Comparison of ENCODE assay signal across 1 cellular context in the genomic region with DNA sequence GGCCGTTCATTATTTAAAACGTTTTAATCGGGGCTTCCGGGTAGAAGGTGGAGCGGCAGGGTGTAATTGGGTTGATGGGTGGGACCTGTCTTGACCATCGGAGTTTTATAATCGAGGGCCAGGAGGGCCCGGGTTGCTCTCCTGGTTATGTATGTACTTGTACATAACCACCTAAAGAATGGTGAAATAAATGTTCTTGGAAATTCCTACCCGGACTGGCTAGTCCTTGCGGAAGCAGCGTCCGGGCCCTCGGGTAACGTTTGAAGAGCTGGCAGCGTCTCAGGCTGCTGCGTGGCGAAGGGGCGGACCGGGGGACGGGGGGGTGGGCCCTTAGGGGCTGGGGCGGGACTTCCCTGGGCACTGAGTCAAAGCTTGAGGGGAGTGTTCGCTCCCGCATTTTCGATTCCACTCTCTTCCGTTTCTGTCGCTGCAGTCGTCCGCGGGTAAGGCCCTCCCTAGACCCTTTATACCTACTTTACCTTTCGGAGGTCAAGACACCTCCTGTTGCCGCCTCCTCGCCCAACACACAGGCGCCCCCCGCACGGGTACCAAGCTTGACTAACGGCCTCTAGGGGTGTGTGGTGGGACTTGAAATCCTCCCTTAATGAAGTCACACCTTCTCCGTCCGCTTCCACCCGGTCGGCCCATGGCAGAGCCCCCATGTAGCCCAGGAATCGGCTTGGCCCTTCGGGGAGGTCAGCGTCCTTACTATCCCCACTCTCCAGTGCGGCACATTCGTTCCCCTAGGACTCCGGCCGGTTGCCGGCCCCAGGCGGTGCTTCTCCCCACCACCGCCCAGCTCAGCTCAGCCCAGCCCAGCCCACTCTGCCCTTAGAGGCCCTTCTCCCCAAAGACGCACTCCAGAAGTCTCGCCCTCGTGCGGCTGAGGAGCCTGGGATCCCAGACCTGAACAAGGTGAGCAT.
TF ChIP-seq lines count a peak whose summit lies in the region.

TSS of gene TMEM106A (plus strand) at position 396 of the 923 bp plus-strand sequence. CDS start 1,167 bp downstream, outside the sequence.

TF ChIP-seq in HCT116, 20 proteins besides CTCF, POLR2A, EP300 and RAD21 (continued from another document):
- TF ChIP-seq ELF1 (IDR thresholded peaks at IDR 0.05; ENCODE audit: borderline replicate concordance, low read depth) (peak; percentile 58; the same call in 1 of the 2 replicates), ZNF274 (IDR thresholded peaks at IDR 0.05; ENCODE audit: low read depth, low read length) (no peak), EZH2 (IDR thresholded peaks at IDR 0.05) (no peak), ATF3 (IDR thresholded peaks at IDR 0.05) (no peak), EZH2phosphoT487 (IDR thresholded peaks at IDR 0.05; ENCODE audit: borderline replicate concordance) (no peak), FOSL1 (IDR thresholded peaks at IDR 0.05; ENCODE audit: low read depth) (no peak), TCF7L2 (IDR thresholded peaks at IDR 0.05; ENCODE audit: borderline replicate concordance, extremely low read depth, insufficient read depth, insufficient read length) (no peak), CEBPB (IDR thresholded peaks at IDR 0.05; ENCODE audit: low read depth) (no peak), JUND (IDR thresholded peaks at IDR 0.05) (no peak), SIN3A (IDR thresholded peaks at IDR 0.05; ENCODE audit: low read depth) (peak; percentile 67), SP1 (IDR thresholded peaks at IDR 0.05; ENCODE audit: low read depth) (peak; percentile 21; the same call in 1 of the 2 replicates), ZFX (IDR thresholded peaks at IDR 0.05) (peak; percentile 25; the same call in 1 of the 2 replicates), POLR2AphosphoS5 (IDR thresholded peaks at IDR 0.05; ENCODE audit: low read depth, low read length) (peak; percentile 91)
TF ChIP-seq in HCT116: peak in this region for 5.
